28 cellular contexts compared by ENCODE assay signal in genomic region chr13:100528820-100529219, GRCh38.
"Had no signal": no experiment of that assay in that cellular context is flagged by ENCODE, and none has a peak within 500 bp of the region (broad histone marks: within the 10 kb centered on the region; RNA-seq: fewer than 3 reads in every experiment).

No MANE protein-coding gene starts in this region.

- H3K9me3 ChIP-seq: ascending aorta, body of pancreas, SJCRH30 had no signal

- H3K27me3 Mint-ChIP-seq: activated CD4-positive, alpha-beta T cell treated with anti-CD3 and anti-CD28 coated beads, Interleukin-2, amount 10 ng/mL, durations not matched to agents 24 days and 14 days; activated CD8-positive, alpha-beta T cell treated with anti-CD3 and anti-CD28 coated beads for 36 hours; activated naive CD4-positive, alpha-beta T cell treated with anti-CD3 and anti-CD28 coated beads, Interleukin-2, amount 50 U/mL, for 24 hours; activated naive CD8-positive, alpha-beta T cell treated with anti-CD3 and anti-CD28 coated beads, Interleukin-2, amount 10 ng/mL, durations not matched to agents 7 days and 5 days; activated T-helper 17 cell treated with anti-CD3 and anti-CD28 coated beads, Interleukin-2, amount 50 U/mL, for 72 hours had no signal

- H3K27ac Mint-ChIP-seq: activated CD4-positive, alpha-beta T cell treated with anti-CD3 and anti-CD28 coated beads, Interleukin-2, amount 10 ng/mL, durations not matched to agents 24 days and 14 days; activated CD8-positive, alpha-beta T cell treated with anti-CD3 and anti-CD28 coated beads for 36 hours; activated naive CD4-positive, alpha-beta T cell treated with anti-CD3 and anti-CD28 coated beads, Interleukin-2, amount 50 U/mL, for 24 hours; activated naive CD8-positive, alpha-beta T cell treated with anti-CD3 and anti-CD28 coated beads, Interleukin-2, amount 10 ng/mL, durations not matched to agents 7 days and 5 days; activated T-cell treated with anti-CD3 and anti-CD28 coated beads, Interleukin-2, amount 50 U/mL, for 72 hours; activated T-helper 17 cell treated with anti-CD3 and anti-CD28 coated beads, Interleukin-2, amount 50 U/mL, for 72 hours had no signal

- H3K36me3 ChIP-seq: SJCRH30 had no signal

- H3K4me3 Mint-ChIP-seq: activated CD4-positive, alpha-beta T cell treated with anti-CD3 and anti-CD28 coated beads, Interleukin-2, amount 10 ng/mL, durations not matched to agents 24 days and 14 days; activated CD8-positive, alpha-beta T cell treated with anti-CD3 and anti-CD28 coated beads for 36 hours; activated naive CD4-positive, alpha-beta T cell treated with anti-CD3 and anti-CD28 coated beads, Interleukin-2, amount 50 U/mL, for 24 hours; activated naive CD8-positive, alpha-beta T cell treated with anti-CD3 and anti-CD28 coated beads, Interleukin-2, amount 10 ng/mL, durations not matched to agents 7 days and 5 days; activated T-cell treated with anti-CD3 and anti-CD28 coated beads, Interleukin-2, amount 50 U/mL, for 72 hours; activated T-helper 17 cell treated with anti-CD3 and anti-CD28 coated beads, Interleukin-2, amount 50 U/mL, for 72 hours had no signal

- H3K27ac ChIP-seq: ascending aorta, body of pancreas, SJCRH30, SK-N-MC had no signal

- H3K4me1 Mint-ChIP-seq: activated CD4-positive, alpha-beta T cell treated with anti-CD3 and anti-CD28 coated beads, Interleukin-2, amount 10 ng/mL, durations not matched to agents 24 days and 14 days; activated naive CD4-positive, alpha-beta T cell treated with anti-CD3 and anti-CD28 coated beads, Interleukin-2, amount 50 U/mL, for 24 hours; activated naive CD8-positive, alpha-beta T cell treated with anti-CD3 and anti-CD28 coated beads, Interleukin-2, amount 10 ng/mL, durations not matched to agents 7 days and 5 days; activated T-helper 17 cell treated with anti-CD3 and anti-CD28 coated beads, Interleukin-2, amount 50 U/mL, for 72 hours had no signal

- H3K27me3 ChIP-seq: ascending aorta, body of pancreas, SJCRH30 had no signal

- DNase-seq: activated CD4-positive, alpha-beta T cell treated with anti-CD3 and anti-CD28 coated beads, Interleukin-2, amount 10 ng/mL, durations not matched to agents 24 days and 14 days; activated CD4-positive, alpha-beta T cell treated with anti-CD3 and anti-CD28 coated beads, Interleukin-2, amount 50 U/mL, for 4 hours; activated CD8-positive, alpha-beta T cell treated with anti-CD3 and anti-CD28 coated beads for 36 hours; activated effector memory CD4-positive, alpha-beta T cell treated with anti-CD3 and anti-CD28 coated beads, Interleukin-2, amount 50 U/mL, for 16 hours; activated naive CD4-positive, alpha-beta T cell treated with Interleukin-2 at 50 U/mL for 16 hours; activated naive CD8-positive, alpha-beta T cell treated with anti-CD3 and anti-CD28 coated beads, Interleukin-2, amount 10 ng/mL, durations not matched to agents 7 days and 5 days; activated T-cell treated with anti-CD3 and anti-CD28 coated beads for 4 hours; activated T-cell treated with anti-CD3 and anti-CD28 coated beads, Interleukin-2, amount 50 U/mL, for 72 hours; amygdala; body of pancreas; central memory CD4-positive, alpha-beta T cell; Karpas-422; NCI-H1105; NCI-H1417 treated with DMSO at 0.1 percent for 48 hours; NCI-H187 treated with DMSO at 0.1 percent for 48 hours; NCI-H2081; NCI-H2171 treated with DMSO at 0.1 percent for 48 hours; NCI-H2227 treated with DMSO at 0.1 percent for 48 hours; NCI-H524 treated with DMSO at 0.1 percent for 48 hours; SHP77; SJCRH30; T1000 had no signal

- H3K9me3 Mint-ChIP-seq: activated CD4-positive, alpha-beta T cell treated with anti-CD3 and anti-CD28 coated beads, Interleukin-2, amount 10 ng/mL, durations not matched to agents 24 days and 14 days; activated CD8-positive, alpha-beta T cell treated with anti-CD3 and anti-CD28 coated beads for 36 hours; activated naive CD4-positive, alpha-beta T cell treated with anti-CD3 and anti-CD28 coated beads, Interleukin-2, amount 50 U/mL, for 24 hours; activated naive CD8-positive, alpha-beta T cell treated with anti-CD3 and anti-CD28 coated beads, Interleukin-2, amount 10 ng/mL, durations not matched to agents 7 days and 5 days; activated T-cell treated with anti-CD3 and anti-CD28 coated beads, Interleukin-2, amount 50 U/mL, for 72 hours; activated T-helper 17 cell treated with anti-CD3 and anti-CD28 coated beads, Interleukin-2, amount 50 U/mL, for 72 hours had no signal

- H3K36me3 Mint-ChIP-seq: activated naive CD8-positive, alpha-beta T cell treated with anti-CD3 and anti-CD28 coated beads, Interleukin-2, amount 10 ng/mL, durations not matched to agents 7 days and 5 days had no signal

- ATAC-seq: activated CD8-positive, alpha-beta T cell treated with anti-CD3 and anti-CD28 coated beads for 36 hours; activated T-cell treated with anti-CD3 and anti-CD28 coated beads, Interleukin-2, amount 50 U/mL, for 72 hours; activated T-helper 17 cell treated with anti-CD3 and anti-CD28 coated beads, Interleukin-2, amount 50 U/mL, for 72 hours; body of pancreas; Panc1 had no signal

- H3K4me1 ChIP-seq: ascending aorta, SJCRH30 had no signal

- FAIRE-seq: bronchial epithelial cell had no signal

- H3K4me3 ChIP-seq: ascending aorta, body of pancreas, SJCRH30, SK-N-MC had no signal
